ENCODE assay signal across 8 cellular contexts in genomic region chr17:75855310-75856061, GRCh38. TPM values are rescaled to one million over a fixed set of nuclear protein-coding genes. Genes with fewer than 3 reads are reported as not detected.
DNase-seq lines count a peak whose midpoint lies in the region; ATAC-seq and TF ChIP-seq lines count a peak whose summit lies in the region.

WBP2 (minus strand) TSS chr17:75855335; CDS start chr17:75855297, 38 bp downstream.

- peak within 1 kb of the TSS; percentile 71 for H3K18ac ChIP-seq in mesendoderm (ENCODE audit: low read length)

- peaks cover 8% of the 10 kb centered on the region for H3K79me2 ChIP-seq in mesendoderm (ENCODE audit: control insufficient read depth, insufficient read depth, low read length)

- H3K4me3 ChIP-seq in HUES48 (ENCODE audit: low read depth, low read length) (peak within 1 kb of the TSS; percentile 84), NT2/D1 (ENCODE audit: insufficient read length, low read depth) (peak within 1 kb of the TSS; percentile 96), endodermal cell (ENCODE audit: low read length) (peak within 1 kb of the TSS; percentile 88), mesendoderm (ENCODE audit: low read length) (peak within 1 kb of the TSS; percentile 95)

- H3K27me3 ChIP-seq in HUES48 (ENCODE audit: control insufficient read depth, insufficient read depth, low read length) = no peaks in the 10 kb centered on the region
- no peaks in the 10 kb centered on the region for H3K27me3 ChIP-seq in NT2/D1 (ENCODE audit: insufficient read depth, insufficient read length)
- no peaks in the 10 kb centered on the region for H3K27me3 ChIP-seq in endodermal cell (ENCODE audit: control insufficient read depth, insufficient read depth, low read length, poor library complexity, severe bottlenecking)
- H3K27me3 ChIP-seq in mesendoderm (ENCODE audit: insufficient read depth, low read length, poor library complexity) = no peaks in the 10 kb centered on the region

- H3K9me3 ChIP-seq in HUES48 (ENCODE audit: control insufficient read depth, insufficient read depth, low read length) (no peaks in the 10 kb centered on the region), NT2/D1 (ENCODE audit: insufficient read depth, low read length) (no peaks in the 10 kb centered on the region), endodermal cell (ENCODE audit: control insufficient read depth, low read length) (no peaks in the 10 kb centered on the region)

- H3K56ac ChIP-seq in mesendoderm (ENCODE audit: low read length) = peak within 1 kb of the TSS; percentile 97

- peaks cover 4% of the 10 kb centered on the region for H3K79me1 ChIP-seq in mesendoderm (ENCODE audit: low read length)

- H3K9ac ChIP-seq in HUES48 (ENCODE audit: low read depth, low read length) (peak within 1 kb of the TSS; percentile 84), NT2/D1 (ENCODE audit: insufficient read length, low read depth) (peak within 1 kb of the TSS; percentile 98), endodermal cell (ENCODE audit: extremely low read depth, low read length, poor library complexity, severe bottlenecking) (peak within 1 kb of the TSS; percentile 77), mesendoderm (ENCODE audit: low read length) (peak within 1 kb of the TSS; percentile 93)

- no peaks in the 10 kb centered on the region for H3K27me3 Mint-ChIP-seq in activated CD8-positive, alpha-beta memory T cell treated with anti-CD3 and anti-CD28 coated beads, Interleukin-2, amount 10 ng/mL, durations not matched to agents 7 days and 5 days
- H3K27me3 Mint-ChIP-seq in endodermal cell (ENCODE audit: insufficient read depth) = no peaks in the 10 kb centered on the region

- DNase-seq in D341Med (ENCODE audit: low spot score) (peak; percentile 98), NT2/D1 (ENCODE audit: low read depth, low spot score) (peak; percentile 98), endodermal cell (peak; percentile 100), mesendoderm (peak; percentile 100)
- DNase-seq in activated CD8-positive, alpha-beta memory T cell treated with anti-CD3 and anti-CD28 coated beads, Interleukin-2, amount 10 ng/mL, durations not matched to agents 7 days and 5 days = peak; percentile 99
- peak; percentile 90 for DNase-seq in stimulated activated CD8-positive, alpha-beta memory T cell treated with anti-CD3 and anti-CD28 coated beads, Interleukin-15, amount 100 ng/mL, for 1 hour (ENCODE audit: low read depth)

- no peak within 1 kb of the TSS for H2BK120ac ChIP-seq in mesendoderm (ENCODE audit: low read depth, low read length)

- no peak within 1 kb of the TSS for H2BK15ac ChIP-seq in mesendoderm (replicated peaks; ENCODE audit: low read depth)

- peak; percentile 79 for ATAC-seq in GM21390 (IDR thresholded peaks at IDR 0.05; ENCODE audit: unreplicated experiment)
- peak; percentile 90 for ATAC-seq in activated CD8-positive, alpha-beta memory T cell treated with anti-CD3 and anti-CD28 coated beads, Interleukin-2, amount 10 ng/mL, durations not matched to agents 7 days and 5 days

- peak within 1 kb of the TSS; percentile 20 for H2AK5ac ChIP-seq in mesendoderm (ENCODE audit: low read length)

- peaks cover 38% of the 10 kb centered on the region for H3K4me1 Mint-ChIP-seq in activated CD8-positive, alpha-beta memory T cell treated with anti-CD3 and anti-CD28 coated beads, Interleukin-2, amount 10 ng/mL, durations not matched to agents 7 days and 5 days
- H3K4me1 Mint-ChIP-seq in endodermal cell = peaks cover 11% of the 10 kb centered on the region

- CTCF ChIA-PET in activated CD8-positive, alpha-beta memory T cell treated with anti-CD3 and anti-CD28 coated beads, Interleukin-2, amount 10 ng/mL, durations not matched to agents 7 days and 5 days (lab: Charles Lee) = interaction anchor here (0.9 to 12.8 kb wide), 26 partner anchors 8 to 529 kb away, joined by 3 to 175 read pairs (median 6); partner anchors contain the start of genes GALK1, MRPL38, TRIM47 and TRIM65

- H3K27ac Mint-ChIP-seq in activated CD8-positive, alpha-beta memory T cell treated with anti-CD3 and anti-CD28 coated beads, Interleukin-2, amount 10 ng/mL, durations not matched to agents 7 days and 5 days = peak within 1 kb of the TSS; percentile 95
- peak within 1 kb of the TSS; percentile 90 for H3K27ac Mint-ChIP-seq in endodermal cell

- peak within 1 kb of the TSS; percentile 88 for H2BK5ac ChIP-seq in mesendoderm (ENCODE audit: low read length)

- H3K9me3 Mint-ChIP-seq in activated CD8-positive, alpha-beta memory T cell treated with anti-CD3 and anti-CD28 coated beads, Interleukin-2, amount 10 ng/mL, durations not matched to agents 7 days and 5 days (ENCODE audit: low read depth) = no peaks in the 10 kb centered on the region
- no peaks in the 10 kb centered on the region for H3K9me3 Mint-ChIP-seq in endodermal cell

- H3K23ac ChIP-seq in mesendoderm (ENCODE audit: low read length) = no peak within 1 kb of the TSS

- H3K4me1 ChIP-seq in HUES48 (ENCODE audit: control insufficient read depth, insufficient read depth, low read length) (peaks cover 11% of the 10 kb centered on the region), NT2/D1 (ENCODE audit: insufficient read depth, insufficient read length) (peaks cover 2% of the 10 kb centered on the region), endodermal cell (ENCODE audit: control insufficient read depth, insufficient read depth, low read length) (no peaks in the 10 kb centered on the region), mesendoderm (ENCODE audit: control insufficient read depth, low read depth, low read length) (peaks cover 3% of the 10 kb centered on the region)

- no peak within 1 kb of the TSS for H4K5ac ChIP-seq in mesendoderm (ENCODE audit: low read length)

- H4K8ac ChIP-seq in mesendoderm (ENCODE audit: low read depth, low read length) = peak within 1 kb of the TSS; percentile 58

- peak within 1 kb of the TSS; percentile 83 for H3K4me2 ChIP-seq in mesendoderm (ENCODE audit: low read length)

- 0% methylated on average over 18 to 58 of the region's 58 CpGs for WGBS in endodermal cell (ENCODE audit: insufficient coverage in 1 of 2, insufficient read length in 1 of 2), 2 experiments
- no CpG with 5 or more reads among the region's 58 CpGs for WGBS in mesendoderm (ENCODE audit: extremely low coverage, insufficient coverage, low lambda C conversion rate)

- peak within 1 kb of the TSS; percentile 100 for H3K27ac ChIP-seq in HUES48 (ENCODE audit: low read depth, low read length)
- peak within 1 kb of the TSS; percentile 65 for H3K27ac ChIP-seq in endodermal cell (ENCODE audit: low read depth, low read length)
- peak within 1 kb of the TSS; percentile 90 for H3K27ac ChIP-seq in mesendoderm (ENCODE audit: low read depth, low read length)

- peak within 1 kb of the TSS; percentile 43 for H3K4ac ChIP-seq in mesendoderm (ENCODE audit: low read depth, low read length)

- peak; percentile 69 for TF ChIP-seq CTCF in endodermal cell (conservative IDR thresholded peaks at IDR 0.05)

- peaks cover 4% of the 10 kb centered on the region for H3K36me3 Mint-ChIP-seq in activated CD8-positive, alpha-beta memory T cell treated with anti-CD3 and anti-CD28 coated beads, Interleukin-2, amount 10 ng/mL, durations not matched to agents 7 days and 5 days
- peaks cover 10% of the 10 kb centered on the region for H3K36me3 Mint-ChIP-seq in endodermal cell (ENCODE audit: low read depth)

- H3K4me3 Mint-ChIP-seq in activated CD8-positive, alpha-beta memory T cell treated with anti-CD3 and anti-CD28 coated beads, Interleukin-2, amount 10 ng/mL, durations not matched to agents 7 days and 5 days = no peak within 1 kb of the TSS
- no peak within 1 kb of the TSS for H3K4me3 Mint-ChIP-seq in endodermal cell

- peaks cover 14% of the 10 kb centered on the region for H3K36me3 ChIP-seq in HUES48 (ENCODE audit: control insufficient read depth, insufficient read depth, low read length)
- H3K36me3 ChIP-seq in NT2/D1 (ENCODE audit: insufficient read depth, insufficient read length, low read length) = peaks cover 17% of the 10 kb centered on the region
- H3K36me3 ChIP-seq in endodermal cell (ENCODE audit: control insufficient read depth, insufficient read depth, low read length) = peaks cover 11% of the 10 kb centered on the region
- peaks cover 2% of the 10 kb centered on the region for H3K36me3 ChIP-seq in mesendoderm (ENCODE audit: control insufficient read depth, insufficient read depth, low read length)

RNA-seq across cellular contexts. Expression of gene WBP2, which starts in this region (rescaled TPM):
- total RNA-seq in activated CD8-positive, alpha-beta memory T cell treated with anti-CD3 and anti-CD28 coated beads, Interleukin-2, amount 10 ng/mL, durations not matched to agents 7 days and 5 days = 10 to 100 TPM; 71.3 to 79.1 TPM
- total RNA-seq in endodermal cell = 10 to 100 TPM; 74.3 to 82.7 TPM
- polyA plus RNA-seq in endodermal cell (2013, experiment 1 of 2) = 89.2 TPM
- polyA plus RNA-seq in endodermal cell (2013, experiment 2 of 2) = 87.4 TPM
- 70.2 TPM for polyA plus RNA-seq in mesendoderm (2013, experiment 1 of 2)
- 71.9 TPM for polyA plus RNA-seq in mesendoderm (2013, experiment 2 of 2)

Comparison
In these comparisons a context has a peak if more than half of its experiments do, and no peak if none do; other contexts are left out.
1. Peak in every context shown above with its lines: DNase-seq, ATAC-seq, H3K4me3 ChIP-seq and H3K27ac ChIP-seq.